1 cellular context compared by ENCODE assay signal in genomic region chr2:152174574-152174973, GRCh38.
TF ChIP-seq lines count a peak whose summit lies in the region.

No MANE protein-coding gene starts in this region.

TF ChIP-seq in K562, 482 proteins besides CTCF, POLR2A, EP300 and RAD21 (continued from another document):
- TF ChIP-seq CEBPZ (IDR thresholded peaks at IDR 0.05; ENCODE audit: borderline replicate concordance, low read depth, low read length) (no peak), CREB3 (tag; conservative IDR thresholded peaks at IDR 0.05; ENCODE audit: low read depth) (no peak), UBTF (IDR thresholded peaks at IDR 0.05; ENCODE audit: borderline replicate concordance in 1 of 2, low read depth in 2 of 2, low read length in 2 of 2) (no peak; a peak in 1 of 4 replicates)
